In the genomic region with DNA sequence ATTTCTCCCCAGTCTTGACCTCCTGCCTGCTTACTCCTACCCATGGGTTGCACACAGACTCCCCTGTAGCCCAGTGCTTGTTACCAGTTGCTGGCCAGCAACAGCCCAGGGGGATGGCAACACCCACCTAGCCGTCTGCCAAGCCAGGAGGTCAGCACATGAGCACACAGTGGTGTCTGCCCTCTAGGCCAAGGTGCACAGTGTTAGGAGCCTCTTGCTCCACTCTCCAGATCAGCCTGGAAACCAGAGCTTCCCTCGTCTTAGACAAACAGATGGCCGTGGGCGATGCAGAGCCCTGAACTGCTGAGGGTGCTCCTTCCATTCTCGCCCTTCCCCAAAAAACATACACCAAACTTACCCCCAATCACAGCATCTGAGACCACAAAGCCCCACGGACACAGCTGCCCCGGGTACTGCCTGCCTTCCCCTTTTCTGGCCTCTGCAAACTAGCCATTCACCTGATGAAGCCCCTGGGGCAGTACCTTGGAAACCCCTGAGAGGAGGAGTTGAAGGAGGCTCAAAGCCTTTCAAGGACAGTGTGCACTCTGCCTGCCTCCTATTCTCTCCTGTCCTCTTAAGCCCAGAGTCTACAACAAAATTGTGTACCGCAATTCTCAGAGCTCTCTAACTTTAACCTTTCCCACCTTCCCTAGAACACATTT, we compare ENCODE assay signal across 1 cellular context.
A peak's percentile ranks its signal among the peaks of the same experiment; 100 is the strongest.
TF ChIP-seq lines count a peak whose summit lies in the region.

No MANE protein-coding gene starts in this region.

TF ChIP-seq in HepG2, 621 proteins besides CTCF, POLR2A, EP300 and RAD21 (continued from another document and continues in another):
- TF ChIP-seq, protein P1, sequence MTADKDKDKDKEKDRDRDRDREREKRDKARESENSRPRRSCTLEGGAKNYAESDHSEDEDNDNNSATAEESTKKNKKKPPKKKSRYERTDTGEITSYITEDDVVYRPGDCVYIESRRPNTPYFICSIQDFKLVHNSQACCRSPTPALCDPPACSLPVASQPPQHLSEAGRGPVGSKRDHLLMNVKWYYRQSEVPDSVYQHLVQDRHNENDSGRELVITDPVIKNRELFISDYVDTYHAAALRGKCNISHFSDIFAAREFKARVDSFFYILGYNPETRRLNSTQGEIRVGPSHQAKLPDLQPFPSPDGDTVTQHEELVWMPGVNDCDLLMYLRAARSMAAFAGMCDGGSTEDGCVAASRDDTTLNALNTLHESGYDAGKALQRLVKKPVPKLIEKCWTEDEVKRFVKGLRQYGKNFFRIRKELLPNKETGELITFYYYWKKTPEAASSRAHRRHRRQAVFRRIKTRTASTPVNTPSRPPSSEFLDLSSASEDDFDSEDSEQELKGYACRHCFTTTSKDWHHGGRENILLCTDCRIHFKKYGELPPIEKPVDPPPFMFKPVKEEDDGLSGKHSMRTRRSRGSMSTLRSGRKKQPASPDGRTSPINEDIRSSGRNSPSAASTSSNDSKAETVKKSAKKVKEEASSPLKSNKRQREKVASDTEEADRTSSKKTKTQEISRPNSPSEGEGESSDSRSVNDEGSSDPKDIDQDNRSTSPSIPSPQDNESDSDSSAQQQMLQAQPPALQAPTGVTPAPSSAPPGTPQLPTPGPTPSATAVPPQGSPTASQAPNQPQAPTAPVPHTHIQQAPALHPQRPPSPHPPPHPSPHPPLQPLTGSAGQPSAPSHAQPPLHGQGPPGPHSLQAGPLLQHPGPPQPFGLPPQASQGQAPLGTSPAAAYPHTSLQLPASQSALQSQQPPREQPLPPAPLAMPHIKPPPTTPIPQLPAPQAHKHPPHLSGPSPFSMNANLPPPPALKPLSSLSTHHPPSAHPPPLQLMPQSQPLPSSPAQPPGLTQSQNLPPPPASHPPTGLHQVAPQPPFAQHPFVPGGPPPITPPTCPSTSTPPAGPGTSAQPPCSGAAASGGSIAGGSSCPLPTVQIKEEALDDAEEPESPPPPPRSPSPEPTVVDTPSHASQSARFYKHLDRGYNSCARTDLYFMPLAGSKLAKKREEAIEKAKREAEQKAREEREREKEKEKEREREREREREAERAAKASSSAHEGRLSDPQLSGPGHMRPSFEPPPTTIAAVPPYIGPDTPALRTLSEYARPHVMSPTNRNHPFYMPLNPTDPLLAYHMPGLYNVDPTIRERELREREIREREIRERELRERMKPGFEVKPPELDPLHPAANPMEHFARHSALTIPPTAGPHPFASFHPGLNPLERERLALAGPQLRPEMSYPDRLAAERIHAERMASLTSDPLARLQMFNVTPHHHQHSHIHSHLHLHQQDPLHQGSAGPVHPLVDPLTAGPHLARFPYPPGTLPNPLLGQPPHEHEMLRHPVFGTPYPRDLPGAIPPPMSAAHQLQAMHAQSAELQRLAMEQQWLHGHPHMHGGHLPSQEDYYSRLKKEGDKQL (CRISPR knock-in tag; IDR thresholded peaks at IDR 0.05; ENCODE audit: low read depth): no peak
- no peak for TF ChIP-seq BRCA1 (CRISPR knock-in tag; IDR thresholded peaks at IDR 0.05)
- TF ChIP-seq ZBTB38 (CRISPR knock-in tag; IDR thresholded peaks at IDR 0.05): peak; percentile 61; the same call in 1 of the 2 replicates
- TF ChIP-seq ZFP36L2 (CRISPR knock-in tag; IDR thresholded peaks at IDR 0.05): no peak
- no peak for TF ChIP-seq ZNF441 (CRISPR knock-in tag; IDR thresholded peaks at IDR 0.05; ENCODE audit: borderline replicate concordance)
- TF ChIP-seq NPAS2 (CRISPR knock-in tag; IDR thresholded peaks at IDR 0.05; ENCODE audit: borderline replicate concordance): no peak
- TF ChIP-seq FUBP1 (CRISPR knock-in tag; IDR thresholded peaks at IDR 0.05; ENCODE audit: borderline replicate concordance): no peak
- no peak for TF ChIP-seq ZFP82 (CRISPR knock-in tag; IDR thresholded peaks at IDR 0.05; ENCODE audit: borderline replicate concordance)
- no peak for TF ChIP-seq ZNF234 (CRISPR knock-in tag; conservative IDR thresholded peaks at IDR 0.05)
- TF ChIP-seq ZNF615 (CRISPR knock-in tag; IDR thresholded peaks at IDR 0.05; ENCODE audit: borderline replicate concordance): no peak
- TF ChIP-seq ZBTB43 (CRISPR knock-in tag; conservative IDR thresholded peaks at IDR 0.05): no peak
- TF ChIP-seq KDM6A (CRISPR knock-in tag; IDR thresholded peaks at IDR 0.05; ENCODE audit: low read depth): peak; percentile 57; the same call in 1 of the 2 replicates
- TF ChIP-seq PRMT3 (CRISPR knock-in tag; IDR thresholded peaks at IDR 0.05; ENCODE audit: borderline replicate concordance, low read depth): 0 out of 2 replicates have a peak, but pooled peaks have one; percentile 32
- TF ChIP-seq, protein P2, sequence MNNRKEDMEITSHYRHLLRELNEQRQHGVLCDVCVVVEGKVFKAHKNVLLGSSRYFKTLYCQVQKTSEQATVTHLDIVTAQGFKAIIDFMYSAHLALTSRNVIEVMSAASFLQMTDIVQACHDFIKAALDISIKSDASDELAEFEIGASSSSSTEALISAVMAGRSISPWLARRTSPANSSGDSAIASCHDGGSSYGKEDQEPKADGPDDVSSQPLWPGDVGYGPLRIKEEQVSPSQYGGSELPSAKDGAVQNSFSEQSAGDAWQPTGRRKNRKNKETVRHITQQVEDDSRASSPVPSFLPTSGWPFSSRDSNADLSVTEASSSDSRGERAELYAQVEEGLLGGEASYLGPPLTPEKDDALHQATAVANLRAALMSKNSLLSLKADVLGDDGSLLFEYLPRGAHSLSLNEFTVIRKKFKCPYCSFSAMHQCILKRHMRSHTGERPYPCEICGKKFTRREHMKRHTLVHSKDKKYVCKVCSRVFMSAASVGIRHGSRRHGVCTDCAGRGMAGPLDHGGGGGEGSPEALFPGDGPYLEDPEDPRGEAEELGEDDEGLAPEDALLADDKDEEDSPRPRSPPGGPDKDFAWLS (CRISPR knock-in tag; IDR thresholded peaks at IDR 0.05; ENCODE audit: borderline replicate concordance): no peak
- TF ChIP-seq ZNF850 (CRISPR knock-in tag; conservative IDR thresholded peaks at IDR 0.05): no peak
- no peak; the same call in 1 of the 2 replicates for TF ChIP-seq FOXJ3 (CRISPR knock-in tag; IDR thresholded peaks at IDR 0.05; ENCODE audit: borderline replicate concordance)
- TF ChIP-seq SALL2 (CRISPR knock-in tag; IDR thresholded peaks at IDR 0.05): no peak
- TF ChIP-seq, protein P3, sequence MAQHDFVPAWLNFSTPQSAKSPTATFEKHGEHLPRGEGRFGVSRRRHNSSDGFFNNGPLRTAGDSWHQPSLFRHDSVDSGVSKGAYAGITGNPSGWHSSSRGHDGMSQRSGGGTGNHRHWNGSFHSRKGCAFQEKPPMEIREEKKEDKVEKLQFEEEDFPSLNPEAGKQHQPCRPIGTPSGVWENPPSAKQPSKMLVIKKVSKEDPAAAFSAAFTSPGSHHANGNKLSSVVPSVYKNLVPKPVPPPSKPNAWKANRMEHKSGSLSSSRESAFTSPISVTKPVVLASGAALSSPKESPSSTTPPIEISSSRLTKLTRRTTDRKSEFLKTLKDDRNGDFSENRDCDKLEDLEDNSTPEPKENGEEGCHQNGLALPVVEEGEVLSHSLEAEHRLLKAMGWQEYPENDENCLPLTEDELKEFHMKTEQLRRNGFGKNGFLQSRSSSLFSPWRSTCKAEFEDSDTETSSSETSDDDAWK (CRISPR knock-in tag; IDR thresholded peaks at IDR 0.05): no peak
- TF ChIP-seq THAP11 (CRISPR knock-in tag; IDR thresholded peaks at IDR 0.05): 0 out of 2 replicates have a peak, but pooled peaks have one; percentile 33
- TF ChIP-seq, protein P4, sequence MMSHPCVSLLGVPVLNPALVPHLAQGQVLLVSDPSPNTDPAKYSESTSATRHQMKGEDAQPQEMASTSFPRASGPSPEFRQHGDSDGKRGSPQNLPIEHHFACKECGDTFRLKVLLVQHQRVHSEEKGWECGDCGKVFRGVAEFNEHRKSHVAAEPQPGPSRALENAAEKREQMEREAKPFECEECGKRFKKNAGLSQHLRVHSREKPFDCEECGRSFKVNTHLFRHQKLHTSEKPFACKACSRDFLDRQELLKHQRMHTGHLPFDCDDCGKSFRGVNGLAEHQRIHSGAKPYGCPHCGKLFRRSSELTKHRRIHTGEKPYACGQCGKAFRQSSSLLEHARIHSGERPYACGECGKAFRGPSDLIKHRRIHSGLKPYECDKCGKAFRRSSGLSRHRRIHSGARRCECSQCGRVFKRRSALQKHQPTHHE (CRISPR knock-in tag; IDR thresholded peaks at IDR 0.05; ENCODE audit: borderline replicate concordance): no peak
- TF ChIP-seq SPEN (CRISPR knock-in tag; IDR thresholded peaks at IDR 0.05; ENCODE audit: low read depth): peak; percentile 61; the same call in 1 of the 2 replicates
- TF ChIP-seq ZNF607 (CRISPR knock-in tag; IDR thresholded peaks at IDR 0.05; ENCODE audit: borderline replicate concordance): no peak
- TF ChIP-seq PRPF4 (IDR thresholded peaks at IDR 0.05; ENCODE audit: low read depth, low read length, poor library complexity, severe bottlenecking): no peak
- TF ChIP-seq ZNF274 (CRISPR knock-in tag; IDR thresholded peaks at IDR 0.05): no peak
- no peak for TF ChIP-seq JUN (CRISPR knock-in tag; IDR thresholded peaks at IDR 0.05)
- TF ChIP-seq HMGXB4 (CRISPR knock-in tag; IDR thresholded peaks at IDR 0.05; ENCODE audit: borderline replicate concordance in 1 of 2, low read depth in 1 of 2): no peak
- no peak for TF ChIP-seq RCOR2 (CRISPR knock-in tag; IDR thresholded peaks at IDR 0.05)
- TF ChIP-seq SIN3B (IDR thresholded peaks at IDR 0.05; ENCODE audit: low read length): no peak
